16 cellular contexts compared by ENCODE assay signal in genomic region chr3:108623504-108623903, GRCh38. TPM values are rescaled to one million over a fixed set of nuclear protein-coding genes. Genes with fewer than 3 reads are reported as not detected.
DNase-seq lines count a peak whose midpoint lies in the region; ATAC-seq, FAIRE-seq and TF ChIP-seq lines count a peak whose summit lies in the region.
"Had no signal": no experiment of that assay in that cellular context is flagged by ENCODE, and none has a peak within 500 bp of the region (broad histone marks: within the 10 kb centered on the region; RNA-seq: fewer than 3 reads in every experiment).

No MANE protein-coding gene starts in this region.

- H3K56ac ChIP-seq in H1 (replicated peaks; ENCODE audit: insufficient read length, low read depth, low read length), result no peak overlapping the region

- H3K36me3 Mint-ChIP-seq in stimulated activated effector memory CD8-positive, alpha-beta T cell treated with anti-CD3 and anti-CD28 coated beads, Interleukin-12 subunit alpha, Interleukin-12 subunit beta, amount 100 ng/mL, for 72 hours, result no peaks in the 10 kb centered on the region

- no peak overlapping the region for H4K8ac ChIP-seq in H1 (ENCODE audit: extremely low read depth, insufficient read depth, low read length)

- no peak overlapping the region for H2BK20ac ChIP-seq in H1 (ENCODE audit: low read length)

- no peak overlapping the region for H3K27ac ChIP-seq in H1 (ENCODE audit: low read depth, low read length)
- H3K27ac ChIP-seq: A549, RWPE1 had no signal

- no peak for TF ChIP-seq EP300 in H1 (IDR thresholded peaks at IDR 0.05; ENCODE audit: borderline replicate concordance in 1 of 2, low read depth in 2 of 2, low read length in 2 of 2)

- H3K27me3 Mint-ChIP-seq in stimulated activated naive CD8-positive, alpha-beta T cell treated with anti-CD3 and anti-CD28 coated beads, Interleukin-15, amount 100 ng/mL, for 72 hours, result no peaks in the 10 kb centered on the region

- H3K4ac ChIP-seq in H1 (replicated peaks; ENCODE audit: insufficient read length, low read depth, low read length), result no peak overlapping the region

- H3K14ac ChIP-seq in H1 (ENCODE audit: insufficient read length), result no peak overlapping the region

- CTCF ChIA-PET in H1 (lab: Charles Lee; ENCODE audit: partially characterized antibody), result interaction anchor here (1.1 kb wide), 1 partner anchor 71 kb away, joined by 3 read pairs; no protein-coding TSS in a partner anchor

- no peaks in the 10 kb centered on the region for H3K23me2 ChIP-seq in H1 (ENCODE audit: low read depth, low read length)

- H3K27me3 ChIP-seq in H1 (replicated peaks in 1 of 4; ENCODE audit: control insufficient read depth in 3 of 4, extremely low read depth in 1 of 4, insufficient read depth in 3 of 4, low read length in 3 of 4), result no peaks in the 10 kb centered on the region

- no peak for FAIRE-seq in H1 (lab: Jason Lieb, UNC)
- FAIRE-seq: A549 had no signal

- H3K9me3 Mint-ChIP-seq in stimulated activated naive CD8-positive, alpha-beta T cell treated with anti-CD3 and anti-CD28 coated beads, Interleukin-15, amount 100 ng/mL, for 72 hours, result no peaks in the 10 kb centered on the region
- no peaks in the 10 kb centered on the region for H3K9me3 Mint-ChIP-seq in stimulated activated effector memory CD8-positive, alpha-beta T cell treated with anti-CD3 and anti-CD28 coated beads, Interleukin-12 subunit alpha, Interleukin-12 subunit beta, amount 100 ng/mL, for 72 hours

- ATAC-seq in stimulated activated naive CD8-positive, alpha-beta T cell treated with anti-CD3 and anti-CD28 coated beads, Interleukin-15, amount 100 ng/mL, for 72 hours, result peak; percentile 9
- no peak for ATAC-seq in stimulated activated naive CD8-positive, alpha-beta T cell treated with anti-CD3 and anti-CD28 coated beads, Interleukin-15, Interleukin-2, amounts not matched to agents 100 U/mL and 50 U/mL, for 24 hours
- peak; percentile 43 for ATAC-seq in stimulated activated effector memory CD8-positive, alpha-beta T cell treated with anti-CD3 and anti-CD28 coated beads, Interleukin-12 subunit alpha, Interleukin-12 subunit beta, amount 100 ng/mL, for 72 hours
- no peak for ATAC-seq in HG03196 (IDR thresholded peaks at IDR 0.05; ENCODE audit: unreplicated experiment)

- no peak overlapping the region for H3K4me3 ChIP-seq in H1 (ENCODE audit: extremely low read depth in 1 of 4, insufficient read depth in 2 of 4, low read depth in 3 of 4, low read length in 4 of 4)
- H3K4me3 ChIP-seq: A549 had no signal

- no peak overlapping the region for H2BK15ac ChIP-seq in H1 (ENCODE audit: low read length)

- H3K18ac ChIP-seq in H1 (ENCODE audit: extremely low read depth, low read length), result no peak overlapping the region; the same call in 1 of the 2 replicates

- H4K91ac ChIP-seq in H1 (replicated peaks; ENCODE audit: insufficient read length, low read length), result no peak overlapping the region

- DNase-seq in stimulated activated naive CD8-positive, alpha-beta T cell treated with anti-CD3 and anti-CD28 coated beads, Interleukin-15, amount 100 ng/mL, for 72 hours, result no peak
- DNase-seq in stimulated activated naive CD8-positive, alpha-beta T cell treated with anti-CD3 and anti-CD28 coated beads, Interleukin-15, Interleukin-2, amounts not matched to agents 100 U/mL and 50 U/mL, for 24 hours, result no peak
- DNase-seq in NCI-H446 treated with DMSO at 0.1 percent for 48 hours (lab: John Stamatoyannopoulos, UW) (peak; percentile 1), H1 (ENCODE audit: low read depth in 1 of 2, low spot score in 2 of 2) (no peak), dedifferentiated amniotic fluid mesenchymal stem cell (ENCODE audit: extremely low spot score) (no peak)
- DNase-seq in stimulated activated effector memory CD8-positive, alpha-beta T cell treated with anti-CD3 and anti-CD28 coated beads, Interleukin-12 subunit alpha, Interleukin-12 subunit beta, amount 100 ng/mL, for 72 hours (ENCODE audit: low spot score in 2 of 2), result no peak
- DNase-seq in stimulated activated CD8-positive, alpha-beta memory T cell treated with anti-CD3 and anti-CD28 coated beads, Interleukin-4, amount 100 ng/mL, for 48 hours, result no peak
- DNase-seq: Caco-2, DMS79, GOT3, NCI-H1436, NCI-H2029 treated with DMSO at 0.1 percent for 48 hours, NCI-H524 treated with DMSO at 0.1 percent for 48 hours had no signal

- no peak overlapping the region for H2AK5ac ChIP-seq in H1 (ENCODE audit: low read depth, low read length)

- no peak overlapping the region for H3K9ac ChIP-seq in H1 (replicated peaks in 1 of 4; ENCODE audit: extremely low read depth in 1 of 4, low read depth in 3 of 4, low read length in 3 of 4)

- H3K79me2 ChIP-seq in H1 (ENCODE audit: control insufficient read depth in 1 of 2, insufficient read depth in 2 of 2, low read length in 2 of 2), result no peaks in the 10 kb centered on the region

- WGBS in H1 (ENCODE audit: extremely low coverage in 1 of 2, insufficient coverage in 1 of 2, insufficient read length in 1 of 2, insufficient replicate concordance in 2 of 2, low coverage in 1 of 2, low lambda C conversion rate in 2 of 2, missing lambda C conversion rate in 1 of 2), 2 experiments, result 76% methylated on average over 3 of the region's 3 CpGs; no CpG with 5 or more reads in 1 of the 2 experiments

- H3K27ac Mint-ChIP-seq in stimulated activated naive CD8-positive, alpha-beta T cell treated with anti-CD3 and anti-CD28 coated beads, Interleukin-15, amount 100 ng/mL, for 72 hours, result no peak overlapping the region
- no peak overlapping the region for H3K27ac Mint-ChIP-seq in stimulated activated effector memory CD8-positive, alpha-beta T cell treated with anti-CD3 and anti-CD28 coated beads, Interleukin-12 subunit alpha, Interleukin-12 subunit beta, amount 100 ng/mL, for 72 hours

- no peaks in the 10 kb centered on the region for H3K4me1 ChIP-seq in H1 (replicated peaks in 1 of 4; ENCODE audit: control insufficient read depth in 3 of 4, insufficient read depth in 4 of 4, low read length in 3 of 4)
- H3K4me1 ChIP-seq: A549, Caco-2 had no signal

- H4K5ac ChIP-seq in H1 (ENCODE audit: insufficient read length, low read depth, low read length), result no peak overlapping the region

- H2BK12ac ChIP-seq in H1 (ENCODE audit: low read depth, low read length), result no peak overlapping the region; the same call in 1 of the 2 replicates

- no peaks in the 10 kb centered on the region for H3K9me3 ChIP-seq in H1 (ENCODE audit: insufficient read depth in 2 of 2, low read depth in 1 of 2, low read length in 1 of 2)
- H3K9me3 ChIP-seq: A549, Caco-2 had no signal

- H3K23ac ChIP-seq in H1 (ENCODE audit: insufficient read length), result no peak overlapping the region

- TF ChIP-seq POLR2A in H1 (IDR thresholded peaks at IDR 0.05; ENCODE audit: control extremely low read depth in 1 of 2, low read depth in 2 of 2, low read length in 2 of 2), result no peak

- no peak for TF ChIP-seq CTCF in H1 (IDR thresholded peaks at IDR 0.05; ENCODE audit: control extremely low read depth in 1 of 3, insufficient read depth in 1 of 3, low read depth in 1 of 3, low read length in 3 of 3)

- H3K4me2 ChIP-seq in H1 (ENCODE audit: insufficient read depth in 1 of 2, low read depth in 2 of 2, low read length in 2 of 2), result no peak overlapping the region
- H3K4me2 ChIP-seq: A549 had no signal

- TF ChIP-seq RAD21 in H1 (IDR thresholded peaks at IDR 0.05 in 1 of 2, conservative IDR thresholded peaks at IDR 0.05 in 1 of 2; ENCODE audit: low read depth in 2 of 2, low read length in 2 of 2), result no peak

- H3K36me3 ChIP-seq in H1 (ENCODE audit: control insufficient read depth in 2 of 4, insufficient read depth in 4 of 4, low read length in 3 of 4), result peaks cover 0 to 24% (median 2%) of the 10 kb centered on the region in 4 experiments; a peak in 3 of 8 replicates

- no peak overlapping the region for H2AFZ ChIP-seq in H1 (ENCODE audit: low read length)

- no peak overlapping the region for H3K4me3 Mint-ChIP-seq in stimulated activated naive CD8-positive, alpha-beta T cell treated with anti-CD3 and anti-CD28 coated beads, Interleukin-15, amount 100 ng/mL, for 72 hours
- no peak overlapping the region for H3K4me3 Mint-ChIP-seq in stimulated activated effector memory CD8-positive, alpha-beta T cell treated with anti-CD3 and anti-CD28 coated beads, Interleukin-12 subunit alpha, Interleukin-12 subunit beta, amount 100 ng/mL, for 72 hours

- no peaks in the 10 kb centered on the region for H3K79me1 ChIP-seq in H1 (ENCODE audit: low read depth, low read length)

- H2BK120ac ChIP-seq in H1 (replicated peaks; ENCODE audit: low read depth, low read length), result no peak overlapping the region

- peak overlapping the region; percentile 30; the same call in 1 of the 2 replicates for H2BK5ac ChIP-seq in H1 (ENCODE audit: low read depth, low read length)

- POLR2A ChIA-PET in H1 (lab: Charles Lee; ENCODE audit: partially characterized antibody), result no interaction called here

- H4K20me1 ChIP-seq in H1 (replicated peaks in 1 of 2; ENCODE audit: control insufficient read depth in 1 of 2, insufficient read depth in 2 of 2, low read length in 2 of 2), result no peaks in the 10 kb centered on the region

- no peaks in the 10 kb centered on the region for H3K4me1 Mint-ChIP-seq in stimulated activated naive CD8-positive, alpha-beta T cell treated with anti-CD3 and anti-CD28 coated beads, Interleukin-15, amount 100 ng/mL, for 72 hours
- no peaks in the 10 kb centered on the region for H3K4me1 Mint-ChIP-seq in stimulated activated effector memory CD8-positive, alpha-beta T cell treated with anti-CD3 and anti-CD28 coated beads, Interleukin-12 subunit alpha, Interleukin-12 subunit beta, amount 100 ng/mL, for 72 hours

TF ChIP-seq in H1, 55 proteins besides CTCF, POLR2A, EP300 and RAD21 (continues in another document):
- TF ChIP-seq ZNF274 (IDR thresholded peaks at IDR 0.05; ENCODE audit: borderline replicate concordance, extremely low read depth, low read length), result no peak

RNA-seq across cellular contexts. Expression of gene DZIP3, which starts 34.0 kb away (rescaled TPM):
- 24.3 and 28.3 TPM in 2 replicates for total RNA-seq in H1 (2021; fragmentation: NEBNext Ultra II Directional; extraction: Animal tissue kit (Norgen Biotek cat#: 25700))
- 6.5 and 10.4 TPM in 2 replicates for polyA plus RNA-seq in H1 (2011; rRNA removed)
- 15.6 TPM for polyA plus RNA-seq in H1 (2011; cell fraction: cytosol; rRNA removed)
- polyA plus RNA-seq in H1 (2011; cell fraction: nucleus; rRNA removed), result 13.5 TPM
- 13.5 to 22.7 TPM (median 16.1 TPM) in 4 replicates for polyA plus RNA-seq in H1 (2012, experiment 1 of 2)
- 1.3 TPM for polyA plus RNA-seq in H1 (2012, experiment 2 of 2)
- 21.3 TPM for polyA plus RNA-seq in H1 (2013, experiment 1 of 2)
- polyA plus RNA-seq in H1 (2013, experiment 2 of 2), result 22.2 TPM
- 20.5 and 33.8 TPM in 2 replicates for polyA minus RNA-seq in H1 (2011; rRNA and poly(A)+ RNA removed)
- 21.7 TPM for polyA minus RNA-seq in H1 (2011; cell fraction: cytosol; rRNA and poly(A)+ RNA removed)
- polyA minus RNA-seq in H1 (2011; cell fraction: nucleus; rRNA and poly(A)+ RNA removed), result 46.8 TPM

RNA-seq across cellular contexts. Expression of gene CIP2A, which starts 34.3 kb away (rescaled TPM):
- 38.0 and 39.6 TPM in 2 replicates for total RNA-seq in H1 (2021; fragmentation: NEBNext Ultra II Directional; extraction: Animal tissue kit (Norgen Biotek cat#: 25700))
- polyA plus RNA-seq in H1 (2011; rRNA removed), result 11.2 and 11.9 TPM in 2 replicates
- polyA plus RNA-seq in H1 (2011; cell fraction: cytosol; rRNA removed), result 16.1 TPM
- 174 TPM for polyA plus RNA-seq in H1 (2011; cell fraction: nucleus; rRNA removed)
- 17.8 to 29.8 TPM (median 26.8 TPM) in 4 replicates for polyA plus RNA-seq in H1 (2012, experiment 1 of 2)
- polyA plus RNA-seq in H1 (2012, experiment 2 of 2), result 1.4 TPM
- polyA plus RNA-seq in H1 (2013, experiment 1 of 2), result 33.4 TPM
- polyA plus RNA-seq in H1 (2013, experiment 2 of 2), result 32.1 TPM
- 160 and 208 TPM in 2 replicates for polyA minus RNA-seq in H1 (2011; rRNA and poly(A)+ RNA removed)
- polyA minus RNA-seq in H1 (2011; cell fraction: cytosol; rRNA and poly(A)+ RNA removed), result 23.3 TPM
- 142 TPM for polyA minus RNA-seq in H1 (2011; cell fraction: nucleus; rRNA and poly(A)+ RNA removed)

Comparison
In these comparisons a context has a peak if more than half of its experiments do, and no peak if none do; other contexts are left out.
1. ATAC-seq: peak in stimulated activated naive CD8-positive, alpha-beta T cell treated with anti-CD3 and anti-CD28 coated beads, Interleukin-15, amount 100 ng/mL, for 72 hours (single experiment) and stimulated activated effector memory CD8-positive, alpha-beta T cell treated with anti-CD3 and anti-CD28 coated beads, Interleukin-12 subunit alpha, Interleukin-12 subunit beta, amount 100 ng/mL, for 72 hours (single experiment); none in stimulated activated naive CD8-positive, alpha-beta T cell treated with anti-CD3 and anti-CD28 coated beads, Interleukin-15, Interleukin-2, amounts not matched to agents 100 U/mL and 50 U/mL, for 24 hours (single experiment) and HG03196 (single experiment).